ENCODE assay signal across 1 cellular context in genomic region chr6:105680131-105680530, GRCh38.
TF ChIP-seq lines count a peak whose summit lies in the region.

No MANE protein-coding gene starts in this region.

TF ChIP-seq in K562, 482 proteins besides CTCF, POLR2A, EP300 and RAD21 (continued from another document):
- TF ChIP-seq, protein P1, sequence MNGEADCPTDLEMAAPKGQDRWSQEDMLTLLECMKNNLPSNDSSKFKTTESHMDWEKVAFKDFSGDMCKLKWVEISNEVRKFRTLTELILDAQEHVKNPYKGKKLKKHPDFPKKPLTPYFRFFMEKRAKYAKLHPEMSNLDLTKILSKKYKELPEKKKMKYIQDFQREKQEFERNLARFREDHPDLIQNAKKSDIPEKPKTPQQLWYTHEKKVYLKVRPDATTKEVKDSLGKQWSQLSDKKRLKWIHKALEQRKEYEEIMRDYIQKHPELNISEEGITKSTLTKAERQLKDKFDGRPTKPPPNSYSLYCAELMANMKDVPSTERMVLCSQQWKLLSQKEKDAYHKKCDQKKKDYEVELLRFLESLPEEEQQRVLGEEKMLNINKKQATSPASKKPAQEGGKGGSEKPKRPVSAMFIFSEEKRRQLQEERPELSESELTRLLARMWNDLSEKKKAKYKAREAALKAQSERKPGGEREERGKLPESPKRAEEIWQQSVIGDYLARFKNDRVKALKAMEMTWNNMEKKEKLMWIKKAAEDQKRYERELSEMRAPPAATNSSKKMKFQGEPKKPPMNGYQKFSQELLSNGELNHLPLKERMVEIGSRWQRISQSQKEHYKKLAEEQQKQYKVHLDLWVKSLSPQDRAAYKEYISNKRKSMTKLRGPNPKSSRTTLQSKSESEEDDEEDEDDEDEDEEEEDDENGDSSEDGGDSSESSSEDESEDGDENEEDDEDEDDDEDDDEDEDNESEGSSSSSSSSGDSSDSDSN (IDR thresholded peaks at IDR 0.05; ENCODE audit: borderline replicate concordance in 1 of 2, low read depth in 2 of 2, low read length in 2 of 2) = no peak
- TF ChIP-seq E2F1 (CRISPR knock-in tag; IDR thresholded peaks at IDR 0.05) = no peak
- TF ChIP-seq ATF6 (CRISPR knock-in tag; IDR thresholded peaks at IDR 0.05) = no peak
